Comparison of ENCODE assay signal across 31 cellular contexts in genomic region chr6:128690063-128690462, GRCh38.
"Had no signal": no experiment of that assay in that cellular context is flagged by ENCODE, and none has a peak within 500 bp of the region (broad histone marks: within the 10 kb centered on the region; RNA-seq: fewer than 3 reads in every experiment).

No MANE protein-coding gene starts in this region.

- H3K36me3 ChIP-seq: colonic mucosa, gastrocnemius medialis, heart right ventricle, WERI-Rb-1 had no signal

- H3K27me3 ChIP-seq: body of pancreas, colonic mucosa, gastrocnemius medialis, heart right ventricle had no signal

- H3K27ac ChIP-seq: body of pancreas, colonic mucosa, epithelial cell of prostate, gastrocnemius medialis, heart right ventricle, WERI-Rb-1 had no signal

- DNase-seq: activated B cell treated with CpG ODN at 0.5 μM for 24 hours; activated CD4-positive, alpha-beta T cell treated with anti-CD3 and anti-CD28 coated beads for 48 hours; activated CD4-positive, alpha-beta T cell treated with anti-CD3 and anti-CD28 coated beads, Interleukin-2, amount 50 U/mL, for 1 hour; activated CD4-positive, alpha-beta T cell treated with anti-CD3 and anti-CD28 coated beads, Interleukin-2, amount 50 U/mL, for 48 hours; activated CD8-positive, alpha-beta memory T cell treated with anti-CD3 and anti-CD28 coated beads for 24 hours; activated CD8-positive, alpha-beta T cell treated with anti-CD3 and anti-CD28 coated beads for 36 hours; activated effector memory CD4-positive, alpha-beta T cell treated with Interleukin-2 at 50 U/mL for 16 hours; activated gamma-delta T cell treated with Interleukin-2 at 50 U/mL for 16 hours; activated naive CD4-positive, alpha-beta T cell treated with anti-CD3 and anti-CD28 coated beads, Interleukin-2, amount 50 U/mL, for 16 hours; activated naive CD4-positive, alpha-beta T cell treated with Interleukin-2 at 50 U/mL for 16 hours; activated T-cell treated with anti-CD3 and anti-CD28 coated beads, Interleukin-2, amount 50 U/mL, for 4 hours; amygdala; aorta; body of pancreas; central memory CD4-positive, alpha-beta T cell; cerebellar nuclear complex; colonic mucosa; effector CD8-positive, alpha-beta T cell; foreskin fibroblast; gastrocnemius medialis; glutamatergic neuron; heart right ventricle; T-helper 1 cell; T-helper 17 cell; T1000; WERI-Rb-1 had no signal

- H3K4me1 ChIP-seq: body of pancreas, colonic mucosa, gastrocnemius medialis had no signal

- FAIRE-seq: endometrium, endothelial cell of umbilical vein had no signal

- H3K4me3 ChIP-seq: body of pancreas, colonic mucosa, gastrocnemius medialis had no signal

- H3K9me3 ChIP-seq: body of pancreas, colonic mucosa, gastrocnemius medialis had no signal

- ATAC-seq: activated CD4-positive, CD25-positive, alpha-beta regulatory T cell treated with anti-CD3 and anti-CD28 coated beads, Interleukin-2, amount 50 U/mL, for 24 hours; activated CD8-positive, alpha-beta T cell treated with anti-CD3 and anti-CD28 coated beads for 36 hours; activated T-cell treated with anti-CD3 and anti-CD28 coated beads, Interleukin-2, amount 50 U/mL, for 4 hours; activated T-helper 17 cell treated with anti-CD3 and anti-CD28 coated beads, Interleukin-2, amount 50 U/mL, for 72 hours; body of pancreas; gastrocnemius medialis; T-helper 17 cell had no signal
